Comparison of ENCODE assay signal across 29 cellular contexts in the genomic region with DNA sequence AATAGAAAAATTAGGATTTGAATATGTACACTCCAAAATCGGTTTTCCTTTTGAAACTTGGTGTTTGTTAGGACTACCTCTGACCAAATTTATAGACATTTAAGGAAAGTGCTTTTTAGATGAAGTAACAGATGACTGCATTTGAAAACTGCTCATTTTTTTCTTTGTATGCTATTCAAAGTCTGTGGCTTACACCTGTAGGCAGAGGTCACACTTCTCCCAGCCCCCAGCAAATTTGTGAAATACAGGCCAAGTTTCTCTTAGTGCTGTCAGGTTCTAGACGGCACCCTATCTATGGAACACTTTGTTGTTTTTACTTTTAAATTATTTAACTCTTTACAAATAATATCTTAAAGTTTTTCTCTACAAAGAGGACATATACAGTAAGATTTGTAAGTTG.
"Had no signal": no experiment of that assay in that cellular context is flagged by ENCODE, and none has a peak within 500 bp of the region (broad histone marks: within the 10 kb centered on the region; RNA-seq: fewer than 3 reads in every experiment).

No MANE protein-coding gene starts in this region.

- H3K9me3 Mint-ChIP-seq: immature natural killer cell; mesothelial cell of epicardium; naive B cell; nephron; neural crest cell; stimulated activated naive B cell treated with anti-CD40 and anti-IgM and Interleukin-4, amounts not matched to agents 10 μg/mL and 1 μg/mL and 100 μg/mL, for 72 hours had no signal

- H3K4me3 Mint-ChIP-seq: immature natural killer cell; mesothelial cell of epicardium; naive B cell; nephron; neural crest cell; stimulated activated naive B cell treated with anti-CD40 and anti-IgM and Interleukin-4, amounts not matched to agents 10 μg/mL and 1 μg/mL and 100 μg/mL, for 72 hours had no signal

- H3K27me3 Mint-ChIP-seq: naive B cell; stimulated activated naive B cell treated with anti-CD40 and anti-IgM and Interleukin-4, amounts not matched to agents 10 μg/mL and 1 μg/mL and 100 μg/mL, for 72 hours had no signal

- H3K4me1 Mint-ChIP-seq: naive B cell; stimulated activated naive B cell treated with anti-CD40 and anti-IgM and Interleukin-4, amounts not matched to agents 10 μg/mL and 1 μg/mL and 100 μg/mL, for 72 hours had no signal

- ATAC-seq: pancreas; right cardiac atrium; sciatic nerve; stimulated activated naive B cell treated with anti-CD40 and anti-IgM and Interleukin-4, amounts not matched to agents 10 μg/mL and 1 μg/mL and 100 μg/mL, for 72 hours; stimulated activated naive CD8-positive, alpha-beta T cell treated with anti-CD3 and anti-CD28 coated beads, Interleukin-15, Interleukin-2, amounts not matched to agents 100 U/mL and 50 U/mL, for 24 hours; upper lobe of right lung had no signal

- H3K36me3 ChIP-seq: pancreas, prostate gland, tibial artery, upper lobe of right lung, uterus had no signal

- H3K27ac ChIP-seq: left ventricle myocardium inferior, pancreas, prostate gland, skin epidermis, stomach, testis, tibial artery, upper lobe of right lung, uterus had no signal

- DNase-seq: hypothalamus; immature natural killer cell; left ventricle myocardium inferior; mesendoderm; naive B cell; nucleus accumbens; pancreas; posterior cingulate gyrus; retina; right cardiac atrium; stimulated activated CD4-positive, alpha-beta T cell treated with anti-CD3 and anti-CD28 coated beads, Interleukin-12 subunit alpha, Interleukin-12 subunit beta, amount 100 ng/mL, for 4 hours; stimulated activated CD4-positive, alpha-beta T cell treated with anti-CD3 and anti-CD28 coated beads, Interleukin-15, amount 100 ng/mL, for 24 hours; stimulated activated CD4-positive, alpha-beta T cell treated with anti-CD3 and anti-CD28 coated beads, Interleukin-2, amount 100 ng/mL, for 24 hours; stimulated activated CD4-positive, alpha-beta T cell treated with anti-CD3 and anti-CD28 coated beads, Interleukin-4, amount 100 ng/mL, for 1 hour; stimulated activated naive B cell treated with anti-CD40 and anti-IgM and Interleukin-4, amounts not matched to agents 10 μg/mL and 1 μg/mL and 100 μg/mL, for 72 hours; stimulated activated naive CD8-positive, alpha-beta T cell treated with anti-CD3 and anti-CD28 coated beads, Interleukin-15, Interleukin-2, amounts not matched to agents 100 U/mL and 50 U/mL, for 24 hours; stomach; testis; tibial artery; trophoblast cell; upper lobe of right lung; uterus had no signal

- H3K27ac Mint-ChIP-seq: mesothelial cell of epicardium, nephron had no signal

- H3K4me1 ChIP-seq: left ventricle myocardium inferior, pancreas, prostate gland, testis, tibial artery, upper lobe of right lung, uterus had no signal

- H3K27me3 ChIP-seq: pancreas, stomach, testis, tibial artery, upper lobe of right lung, uterus had no signal

- H3K4me3 ChIP-seq: left ventricle myocardium inferior, lung, pancreas, prostate gland, skin epidermis, stomach, testis, tibial artery, upper lobe of right lung, uterus had no signal

- H3K36me3 Mint-ChIP-seq: naive B cell; stimulated activated naive B cell treated with anti-CD40 and anti-IgM and Interleukin-4, amounts not matched to agents 10 μg/mL and 1 μg/mL and 100 μg/mL, for 72 hours had no signal

- H3K9me3 ChIP-seq: left ventricle myocardium inferior, pancreas, prostate gland, stomach, testis, tibial artery, upper lobe of right lung, uterus had no signal
